Comparison of ENCODE assay signal across 7 cellular contexts in the genomic region with DNA sequence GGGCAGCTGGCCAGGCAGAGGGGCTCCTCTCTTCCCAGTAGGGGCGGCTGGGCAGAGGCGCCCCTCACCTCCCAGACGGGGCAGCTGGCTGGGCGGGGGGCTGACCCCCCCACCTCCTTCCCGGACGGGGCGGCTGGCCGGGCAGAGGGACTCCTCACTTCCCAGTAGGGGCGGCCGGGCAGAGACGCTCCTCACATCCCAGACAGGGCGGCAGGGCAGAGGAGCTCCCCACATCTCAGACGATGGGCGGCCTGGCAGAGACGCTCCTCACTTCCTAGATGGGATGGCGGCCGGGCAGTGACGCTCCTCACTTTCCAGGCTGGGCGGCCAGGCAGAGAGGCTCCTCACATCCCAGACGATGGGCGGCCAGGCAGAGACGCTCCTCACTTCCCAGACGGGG. TPM values are rescaled to one million over a fixed set of nuclear protein-coding genes. Genes with fewer than 3 reads are reported as not detected.
DNase-seq lines count a peak whose midpoint lies in the region; ATAC-seq, FAIRE-seq and TF ChIP-seq lines count a peak whose summit lies in the region.
"Not testable (repeated sequence)": the region's sequence is repeated elsewhere in the genome, so short reads cannot be mapped to it uniquely, and the experiment has no call there.

No MANE protein-coding gene starts in this region.

- TF ChIP-seq CTCF in CD14-positive monocyte (IDR thresholded peaks at IDR 0.05); chondrocyte (IDR thresholded peaks at IDR 0.05); kidney (IDR thresholded peaks at IDR 0.05; ENCODE audit: borderline replicate concordance, extremely low read depth, insufficient read depth); spleen (IDR thresholded peaks at IDR 0.05 in 8 of 11, conservative IDR thresholded peaks at IDR 0.05 in 3 of 11): not testable (repeated sequence)

- 87 to 97% (median 96%) methylated on average over 10 to 23 of the region's 23 CpGs for WGBS in spleen, 5 donors
- WGBS in aorta, 2 donors = 95 to 99% methylated on average over 14 to 23 of the region's 23 CpGs

- peaks cover 0 to 12% (median 5%) of the 10 kb centered on the region in 3 donors for H3K27me3 Mint-ChIP-seq in CD14-positive monocyte (ENCODE audit: low read depth in 3 of 3)
- H3K27me3 Mint-ChIP-seq in chondrocyte (ENCODE audit: low read depth) = not testable (repeated sequence)

- TF ChIP-seq POLR2A in spleen (IDR thresholded peaks at IDR 0.05) = not testable (repeated sequence)

- not testable (repeated sequence) for ATAC-seq in Right ventricle myocardium inferior; aorta (ENCODE audit: low FRiP score)

- not testable (repeated sequence) for H3K36me3 Mint-ChIP-seq in CD14-positive monocyte; chondrocyte (ENCODE audit: low read depth)

- DNase-seq in CD14-positive monocyte (ENCODE audit: low spot score) (peak; percentile 9), chondrocyte (ENCODE audit: low spot score) (peak; percentile 51), Right ventricle myocardium inferior (ENCODE audit: missing footprints) (peak; percentile 31), kidney (peak; percentile 55), posterior vena cava (ENCODE audit: low spot score) (peak; percentile 28), spleen (peak; percentile 33), aorta (peak; percentile 33 to 46)

- H3K27me3 ChIP-seq in spleen (replicated peaks in 1 of 7); aorta (ENCODE audit: control insufficient read depth in 1 of 2, insufficient read depth in 2 of 2, low read length in 1 of 2): not testable (repeated sequence)

- H3K4me1 ChIP-seq in kidney (ENCODE audit: control insufficient read depth in 1 of 2, insufficient read depth in 1 of 2, low read depth in 1 of 2, low read length in 2 of 2); spleen; aorta (ENCODE audit: control insufficient read depth in 1 of 2, insufficient read depth in 2 of 2, low read length in 2 of 2): not testable (repeated sequence)

- not testable (repeated sequence) for H3K27ac ChIP-seq in kidney (ENCODE audit: low read depth in 2 of 2, low read length in 2 of 2); spleen; aorta (ENCODE audit: low read depth in 1 of 2, low read length in 2 of 2)

- H3K27ac Mint-ChIP-seq in CD14-positive monocyte; chondrocyte (ENCODE audit: unreplicated experiment): not testable (repeated sequence)

- H3K9me3 Mint-ChIP-seq in CD14-positive monocyte = peaks cover 6 to 25% (median 18%) of the 10 kb centered on the region in 7 donors
- H3K9me3 Mint-ChIP-seq in chondrocyte (ENCODE audit: low read depth) = not testable (repeated sequence)

- intact Hi-C loops in CD14-positive monocyte (cut with micrococcal nuclease); Right ventricle myocardium inferior (cut with DNase I); kidney (cut with DNase I); posterior vena cava (cut with DNase I); spleen (cut with DNase I; ENCODE audit: low total_unique reads); aorta (cut with DNase I): not testable (repeated sequence)

- H3K4me1 Mint-ChIP-seq in CD14-positive monocyte; chondrocyte (ENCODE audit: low read depth): not testable (repeated sequence)

- not testable (repeated sequence) for H3K9me3 ChIP-seq in kidney (ENCODE audit: control insufficient read depth in 1 of 2, low read length in 2 of 2); spleen; aorta (ENCODE audit: control insufficient read depth, low read length)

- H3K4me3 ChIP-seq in kidney (ENCODE audit: low read length in 2 of 2); spleen; aorta (ENCODE audit: low read length in 2 of 2): not testable (repeated sequence)

- not testable (repeated sequence) for H3K36me3 ChIP-seq in kidney (ENCODE audit: control insufficient read depth in 1 of 2, insufficient read depth in 2 of 2, low read length in 2 of 2); spleen; aorta (ENCODE audit: control insufficient read depth in 1 of 2, insufficient read depth in 2 of 2, low read length in 1 of 2)

- not testable (repeated sequence) for FAIRE-seq in kidney (lab: Jason Lieb, UNC)

- H3K4me3 Mint-ChIP-seq in CD14-positive monocyte; chondrocyte (ENCODE audit: unreplicated experiment): not testable (repeated sequence)

- H3K9ac ChIP-seq in kidney (ENCODE audit: low read length in 2 of 2) = not testable (repeated sequence)

RNA-seq across cellular contexts. Expression of a gene that starts 6.7 kb away (rescaled TPM):
- polyA plus RNA-seq in CD14-positive monocyte = 100 to 1,000 TPM; 169 to 180 TPM
- total RNA-seq in chondrocyte = 135 to 142 TPM (median 142 TPM) in 3 replicates
- 286 TPM for total RNA-seq in Right ventricle myocardium inferior
- total RNA-seq in kidney = 204 TPM
- polyA plus RNA-seq in kidney (ENCODE audit: insufficient read depth, low read depth, low replicate concordance) = 373 TPM
- total RNA-seq in posterior vena cava = 100 to 1,000 TPM in 1 of 2 donors, 10 to 100 TPM in 1; 97.9 to 147 TPM
- total RNA-seq in spleen = 100 to 1,000 TPM in 6 of 7 donors, 10 to 100 TPM in 1; 89.0 to 131 (median 116) TPM
- 10 to 100 TPM; 28.1 to 47.4 (median 37.5) TPM for polyA plus RNA-seq in spleen
- total RNA-seq in aorta = 100 to 1,000 TPM; 128 to 136 TPM
- 100 to 1,000 TPM in 1 of 2 donors, 10 to 100 TPM in 1; 95.4 to 196 TPM for polyA plus RNA-seq in aorta
